ENCODE assay signal across 1 cellular context in genomic region chr20:49982346-49983122, GRCh38.
TF ChIP-seq lines count a peak whose summit lies in the region.

Gene SNAI1, plus strand, starts transcription at chr20:49982980. Its CDS starts 80 bp downstream, at chr20:49983060.

TF ChIP-seq in HepG2, 621 proteins besides CTCF, POLR2A, EP300 and RAD21 (continued from another document and continues in another):
- TF ChIP-seq ZNF407 (CRISPR knock-in tag; IDR thresholded peaks at IDR 0.05; ENCODE audit: not compliant biosample characterization) (no peak), RFXAP (CRISPR knock-in tag; IDR thresholded peaks at IDR 0.05; ENCODE audit: borderline replicate concordance) (peak; percentile 89), SIX1 (CRISPR knock-in tag; IDR thresholded peaks at IDR 0.05; ENCODE audit: borderline replicate concordance) (0 out of 2 replicates have a peak, but pooled peaks have one; percentile 13), GPN1 (CRISPR knock-in tag; IDR thresholded peaks at IDR 0.05; ENCODE audit: borderline replicate concordance) (no peak; the same call in 1 of the 2 replicates), MIXL1 (CRISPR knock-in tag; IDR thresholded peaks at IDR 0.05) (peak; percentile 52; the same call in 1 of the 2 replicates), ARID3A (IDR thresholded peaks at IDR 0.05; ENCODE audit: low read depth, low read length) (0 out of 2 replicates have a peak, but pooled peaks have one; percentile 37), ATF7 (IDR thresholded peaks at IDR 0.05) (no peak), ATF7 (CRISPR knock-in tag; IDR thresholded peaks at IDR 0.05) (peak; percentile 33), HOXA9 (CRISPR knock-in tag; IDR thresholded peaks at IDR 0.05; ENCODE audit: borderline replicate concordance) (peak; percentile 97), HOXA7 (CRISPR knock-in tag; IDR thresholded peaks at IDR 0.05) (peak; percentile 83; the same call in 1 of the 2 replicates), KDM5A (IDR thresholded peaks at IDR 0.05; ENCODE audit: borderline replicate concordance, low read length) (no peak), ZNF776 (CRISPR knock-in tag; IDR thresholded peaks at IDR 0.05) (peak; percentile 90; the same call in 1 of the 2 replicates), RERE (CRISPR knock-in tag; IDR thresholded peaks at IDR 0.05; ENCODE audit: low read depth) (peak; percentile 71; the same call in 1 of the 2 replicates), SMAD1 (CRISPR knock-in tag; IDR thresholded peaks at IDR 0.05; ENCODE audit: borderline replicate concordance, low read depth) (no peak; the same call in 1 of the 2 replicates), CC2D1A (CRISPR knock-in tag; IDR thresholded peaks at IDR 0.05) (no peak), BRD4 (CRISPR knock-in tag; IDR thresholded peaks at IDR 0.05) (peak; percentile 90; the same call in 1 of the 2 replicates), ZNF451 (CRISPR knock-in tag; IDR thresholded peaks at IDR 0.05) (peak; percentile 98), MBD4 (IDR thresholded peaks at IDR 0.05; ENCODE audit: borderline replicate concordance, low read length) (no peak), MTF2 (CRISPR knock-in tag; IDR thresholded peaks at IDR 0.05; ENCODE audit: borderline replicate concordance) (no peak), CSRNP2 (CRISPR knock-in tag; conservative IDR thresholded peaks at IDR 0.05; ENCODE audit: low read depth) (peak; percentile 80; the same call in 1 of the 2 replicates)
- TF ChIP-seq, protein P1, sequence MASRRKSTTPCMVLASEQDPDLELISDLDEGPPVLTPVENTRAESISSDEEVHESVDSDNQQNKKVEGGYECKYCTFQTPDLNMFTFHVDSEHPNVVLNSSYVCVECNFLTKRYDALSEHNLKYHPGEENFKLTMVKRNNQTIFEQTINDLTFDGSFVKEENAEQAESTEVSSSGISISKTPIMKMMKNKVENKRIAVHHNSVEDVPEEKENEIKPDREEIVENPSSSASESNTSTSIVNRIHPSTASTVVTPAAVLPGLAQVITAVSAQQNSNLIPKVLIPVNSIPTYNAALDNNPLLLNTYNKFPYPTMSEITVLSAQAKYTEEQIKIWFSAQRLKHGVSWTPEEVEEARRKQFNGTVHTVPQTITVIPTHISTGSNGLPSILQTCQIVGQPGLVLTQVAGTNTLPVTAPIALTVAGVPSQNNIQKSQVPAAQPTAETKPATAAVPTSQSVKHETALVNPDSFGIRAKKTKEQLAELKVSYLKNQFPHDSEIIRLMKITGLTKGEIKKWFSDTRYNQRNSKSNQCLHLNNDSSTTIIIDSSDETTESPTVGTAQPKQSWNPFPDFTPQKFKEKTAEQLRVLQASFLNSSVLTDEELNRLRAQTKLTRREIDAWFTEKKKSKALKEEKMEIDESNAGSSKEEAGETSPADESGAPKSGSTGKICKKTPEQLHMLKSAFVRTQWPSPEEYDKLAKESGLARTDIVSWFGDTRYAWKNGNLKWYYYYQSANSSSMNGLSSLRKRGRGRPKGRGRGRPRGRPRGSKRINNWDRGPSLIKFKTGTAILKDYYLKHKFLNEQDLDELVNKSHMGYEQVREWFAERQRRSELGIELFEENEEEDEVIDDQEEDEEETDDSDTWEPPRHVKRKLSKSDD (CRISPR knock-in tag; IDR thresholded peaks at IDR 0.05; ENCODE audit: low read depth) = peak; percentile 57; the same call in 1 of the 2 replicates
- TF ChIP-seq, protein P2, sequence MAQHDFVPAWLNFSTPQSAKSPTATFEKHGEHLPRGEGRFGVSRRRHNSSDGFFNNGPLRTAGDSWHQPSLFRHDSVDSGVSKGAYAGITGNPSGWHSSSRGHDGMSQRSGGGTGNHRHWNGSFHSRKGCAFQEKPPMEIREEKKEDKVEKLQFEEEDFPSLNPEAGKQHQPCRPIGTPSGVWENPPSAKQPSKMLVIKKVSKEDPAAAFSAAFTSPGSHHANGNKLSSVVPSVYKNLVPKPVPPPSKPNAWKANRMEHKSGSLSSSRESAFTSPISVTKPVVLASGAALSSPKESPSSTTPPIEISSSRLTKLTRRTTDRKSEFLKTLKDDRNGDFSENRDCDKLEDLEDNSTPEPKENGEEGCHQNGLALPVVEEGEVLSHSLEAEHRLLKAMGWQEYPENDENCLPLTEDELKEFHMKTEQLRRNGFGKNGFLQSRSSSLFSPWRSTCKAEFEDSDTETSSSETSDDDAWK (CRISPR knock-in tag; IDR thresholded peaks at IDR 0.05) = no peak
- TF ChIP-seq, protein P3, sequence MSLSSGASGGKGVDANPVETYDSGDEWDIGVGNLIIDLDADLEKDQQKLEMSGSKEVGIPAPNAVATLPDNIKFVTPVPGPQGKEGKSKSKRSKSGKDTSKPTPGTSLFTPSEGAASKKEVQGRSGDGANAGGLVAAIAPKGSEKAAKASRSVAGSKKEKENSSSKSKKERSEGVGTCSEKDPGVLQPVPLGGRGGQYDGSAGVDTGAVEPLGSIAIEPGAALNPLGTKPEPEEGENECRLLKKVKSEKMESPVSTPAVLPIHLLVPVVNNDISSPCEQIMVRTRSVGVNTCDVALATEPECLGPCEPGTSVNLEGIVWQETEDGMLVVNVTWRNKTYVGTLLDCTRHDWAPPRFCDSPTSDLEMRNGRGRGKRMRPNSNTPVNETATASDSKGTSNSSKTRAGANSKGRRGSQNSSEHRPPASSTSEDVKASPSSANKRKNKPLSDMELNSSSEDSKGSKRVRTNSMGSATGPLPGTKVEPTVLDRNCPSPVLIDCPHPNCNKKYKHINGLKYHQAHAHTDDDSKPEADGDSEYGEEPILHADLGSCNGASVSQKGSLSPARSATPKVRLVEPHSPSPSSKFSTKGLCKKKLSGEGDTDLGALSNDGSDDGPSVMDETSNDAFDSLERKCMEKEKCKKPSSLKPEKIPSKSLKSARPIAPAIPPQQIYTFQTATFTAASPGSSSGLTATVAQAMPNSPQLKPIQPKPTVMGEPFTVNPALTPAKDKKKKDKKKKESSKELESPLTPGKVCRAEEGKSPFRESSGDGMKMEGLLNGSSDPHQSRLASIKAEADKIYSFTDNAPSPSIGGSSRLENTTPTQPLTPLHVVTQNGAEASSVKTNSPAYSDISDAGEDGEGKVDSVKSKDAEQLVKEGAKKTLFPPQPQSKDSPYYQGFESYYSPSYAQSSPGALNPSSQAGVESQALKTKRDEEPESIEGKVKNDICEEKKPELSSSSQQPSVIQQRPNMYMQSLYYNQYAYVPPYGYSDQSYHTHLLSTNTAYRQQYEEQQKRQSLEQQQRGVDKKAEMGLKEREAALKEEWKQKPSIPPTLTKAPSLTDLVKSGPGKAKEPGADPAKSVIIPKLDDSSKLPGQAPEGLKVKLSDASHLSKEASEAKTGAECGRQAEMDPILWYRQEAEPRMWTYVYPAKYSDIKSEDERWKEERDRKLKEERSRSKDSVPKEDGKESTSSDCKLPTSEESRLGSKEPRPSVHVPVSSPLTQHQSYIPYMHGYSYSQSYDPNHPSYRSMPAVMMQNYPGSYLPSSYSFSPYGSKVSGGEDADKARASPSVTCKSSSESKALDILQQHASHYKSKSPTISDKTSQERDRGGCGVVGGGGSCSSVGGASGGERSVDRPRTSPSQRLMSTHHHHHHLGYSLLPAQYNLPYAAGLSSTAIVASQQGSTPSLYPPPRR (CRISPR knock-in tag; IDR thresholded peaks at IDR 0.05; ENCODE audit: borderline replicate concordance) = no peak; the same call in none of the 2 replicates
